Comparison of ENCODE assay signal across 8 cellular contexts in the genomic region with DNA sequence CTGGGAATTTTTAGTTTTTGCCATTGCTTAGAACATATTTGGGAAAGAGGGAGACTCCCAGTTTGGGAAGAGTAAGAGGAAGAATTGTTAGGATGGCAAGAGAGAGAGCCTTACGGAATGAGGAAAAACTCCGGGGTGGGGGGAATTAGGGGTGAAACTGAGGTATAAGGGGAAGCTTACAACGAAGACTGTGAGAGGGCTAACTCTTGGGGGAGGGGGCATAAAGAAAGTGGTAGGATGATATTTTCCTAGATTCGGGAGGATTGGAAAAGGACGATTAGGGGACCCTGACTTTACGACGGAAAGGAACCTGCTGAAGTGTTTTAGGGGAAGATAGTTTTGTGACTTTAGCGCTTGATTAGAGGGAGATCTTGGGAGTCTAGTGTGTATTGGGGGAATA. TPM values are rescaled to one million over a fixed set of nuclear protein-coding genes. Genes with fewer than 3 reads are reported as not detected.
DNase-seq lines count a peak whose midpoint lies in the region; ATAC-seq lines count a peak whose summit lies in the region.

No MANE protein-coding gene starts in this region.

- no peaks in the 10 kb centered on the region for H3K9me3 Mint-ChIP-seq in activated CD8-positive, alpha-beta T cell treated with anti-CD3 and anti-CD28 coated beads, Interleukin-2, amount 10 ng/mL, durations not matched to agents 7 days and 5 days (ENCODE audit: insufficient read depth)

- no peaks in the 10 kb centered on the region for H3K4me1 ChIP-seq in stomach smooth muscle (ENCODE audit: control insufficient read depth, insufficient read depth, low read length)

- peak overlapping the region; percentile 77 for H3K27ac ChIP-seq in stomach smooth muscle (ENCODE audit: low read length)

- peak overlapping the region; percentile 94 for H3K27ac Mint-ChIP-seq in activated CD8-positive, alpha-beta T cell treated with anti-CD3 and anti-CD28 coated beads, Interleukin-2, amount 10 ng/mL, durations not matched to agents 7 days and 5 days

- CTCF ChIA-PET in activated CD8-positive, alpha-beta T cell treated with anti-CD3 and anti-CD28 coated beads, Interleukin-2, amount 10 ng/mL, durations not matched to agents 7 days and 5 days (lab: Charles Lee), result no interaction called here

- DNase-seq in NOMO-1 treated with DMSO at 0.1 percent for 48 hours (lab: John Stamatoyannopoulos, UW; ENCODE audit: unreplicated experiment), result peak; percentile 0
- DNase-seq in NOMO-1 treated with dmso at 0.1 percent for 144 hours (lab: John Stamatoyannopoulos, UW; ENCODE audit: unreplicated experiment), result no peak
- no peak for DNase-seq in activated CD8-positive, alpha-beta T cell treated with anti-CD3 and anti-CD28 coated beads, Interleukin-2, amount 10 ng/mL, durations not matched to agents 7 days and 5 days
- no peak for DNase-seq in NCI-H526 treated with DMSO at 0.1 percent for 48 hours (lab: John Stamatoyannopoulos, UW)
- no peak for DNase-seq in HK-2 (ENCODE audit: unreplicated experiment)

- no peaks in the 10 kb centered on the region for H3K27me3 Mint-ChIP-seq in activated CD8-positive, alpha-beta T cell treated with anti-CD3 and anti-CD28 coated beads, Interleukin-2, amount 10 ng/mL, durations not matched to agents 7 days and 5 days (ENCODE audit: low read depth)

- H3K9me3 ChIP-seq in iPS-18c (ENCODE audit: control insufficient read depth, insufficient read depth, low read length) (no peaks in the 10 kb centered on the region), stomach smooth muscle (ENCODE audit: control insufficient read depth in 2 of 2, low read length in 2 of 2) (no peaks in the 10 kb centered on the region)

- H3K4me3 ChIP-seq in iPS-18c (ENCODE audit: insufficient read depth, low read depth, low read length), result peak overlapping the region; percentile 74
- H3K4me3 ChIP-seq in stomach smooth muscle (ENCODE audit: low read length in 2 of 2), result peak overlapping the region; percentile 76 to 81

- H3K4me1 Mint-ChIP-seq in activated CD8-positive, alpha-beta T cell treated with anti-CD3 and anti-CD28 coated beads, Interleukin-2, amount 10 ng/mL, durations not matched to agents 7 days and 5 days (ENCODE audit: low read depth), result peaks cover 19% of the 10 kb centered on the region

- H3K36me3 Mint-ChIP-seq in activated CD8-positive, alpha-beta T cell treated with anti-CD3 and anti-CD28 coated beads, Interleukin-2, amount 10 ng/mL, durations not matched to agents 7 days and 5 days (ENCODE audit: low read depth), result peaks cover 3% of the 10 kb centered on the region

- H3K4me3 Mint-ChIP-seq in activated CD8-positive, alpha-beta T cell treated with anti-CD3 and anti-CD28 coated beads, Interleukin-2, amount 10 ng/mL, durations not matched to agents 7 days and 5 days, result peak overlapping the region; percentile 84

- POLR2A ChIA-PET in activated CD8-positive, alpha-beta T cell treated with anti-CD3 and anti-CD28 coated beads, Interleukin-2, amount 10 ng/mL, durations not matched to agents 7 days and 5 days (lab: Charles Lee), result no interaction called here

- no peaks in the 10 kb centered on the region for H3K27me3 ChIP-seq in stomach smooth muscle (ENCODE audit: control insufficient read depth in 1 of 2, insufficient read depth in 2 of 2, low read length in 2 of 2)

- no peaks in the 10 kb centered on the region for H3K36me3 ChIP-seq in stomach smooth muscle (ENCODE audit: control insufficient read depth in 2 of 2, insufficient read depth in 2 of 2, low read length in 2 of 2)

- no peak for ATAC-seq in activated CD8-positive, alpha-beta T cell treated with anti-CD3 and anti-CD28 coated beads, Interleukin-2, amount 10 ng/mL, durations not matched to agents 7 days and 5 days
- ATAC-seq in GM19328 (IDR thresholded peaks at IDR 0.05; ENCODE audit: unreplicated experiment), result no peak

- peak overlapping the region; percentile 69 to 74 for H3K9ac ChIP-seq in stomach smooth muscle (ENCODE audit: low read length in 2 of 2)

RNA-seq across cellular contexts. Expression of a gene that starts 0.6 kb away (rescaled TPM):
- total RNA-seq in activated CD8-positive, alpha-beta T cell treated with anti-CD3 and anti-CD28 coated beads, Interleukin-2, amount 10 ng/mL, durations not matched to agents 7 days and 5 days, result 10 to 100 TPM; 40.4 to 43.6 TPM
